Comparison of ENCODE assay signal across 8 cellular contexts in genomic region chr6:136921521-136921935, GRCh38. TPM values are rescaled to one million over a fixed set of nuclear protein-coding genes. Genes with fewer than 3 reads are reported as not detected.
DNase-seq lines count a peak whose midpoint lies in the region; ATAC-seq and TF ChIP-seq lines count a peak whose summit lies in the region.

No MANE protein-coding gene starts in this region.

- peak; percentile 9 for DNase-seq in stimulated activated CD4-positive, alpha-beta T cell treated with anti-CD3 and anti-CD28 coated beads, Interleukin-4, amount 100 ng/mL, for 1 hour
- no peak for DNase-seq in stimulated activated CD4-positive, alpha-beta T cell treated with anti-CD3 and anti-CD28 coated beads, Interleukin-12 subunit alpha, Interleukin-12 subunit beta, amount 100 ng/mL, for 4 hours
- no peak for DNase-seq in T-helper 2 cell treated with Interferon-gamma antibody and Interleukin-4, amounts not matched to agents 5 μg/mL and 100 μg/mL, for 36 hours (ENCODE audit: low spot score)
- DNase-seq in fibroblast of lung (ENCODE audit: low read depth in 2 of 2) (no peak), neuronal stem cell (ENCODE audit: low spot score) (peak; percentile 15), midbrain (lab: John Stamatoyannopoulos, UW) (no peak)
- DNase-seq in stimulated activated naive CD4-positive, alpha-beta T cell treated with Interleukin-2 at 50 U/mL for 16 hours (lab: John Stamatoyannopoulos, UW), result no peak

- no peak overlapping the region for H2BK120ac ChIP-seq in neuronal stem cell (ENCODE audit: low read depth, low read length)

- peaks cover 55% of the 10 kb centered on the region for H3K27me3 Mint-ChIP-seq in T-helper 2 cell treated with Interferon-gamma antibody and Interleukin-4, amounts not matched to agents 5 μg/mL and 100 μg/mL, for 36 hours (ENCODE audit: low read depth)

- H3K79me1 ChIP-seq in neuronal stem cell (ENCODE audit: low read depth, low read length), result peaks cover 4% of the 10 kb centered on the region

- no peak overlapping the region for H4K8ac ChIP-seq in neuronal stem cell (ENCODE audit: low read depth, low read length)

- H3K27me3 ChIP-seq in fibroblast of lung (ENCODE audit: control insufficient read depth, insufficient read depth, low read length), result peaks cover 33% of the 10 kb centered on the region
- peaks cover 19 to 67% (median 51%) of the 10 kb centered on the region in 3 experiments for H3K27me3 ChIP-seq in neuronal stem cell (ENCODE audit: control insufficient read depth in 3 of 3, insufficient read depth in 3 of 3, low read depth in 1 of 3, low read length in 3 of 3)

- no peaks in the 10 kb centered on the region for H3K36me3 Mint-ChIP-seq in T-helper 2 cell treated with Interferon-gamma antibody and Interleukin-4, amounts not matched to agents 5 μg/mL and 100 μg/mL, for 36 hours (ENCODE audit: low read depth)

- H3K27ac Mint-ChIP-seq in T-helper 2 cell treated with Interferon-gamma antibody and Interleukin-4, amounts not matched to agents 5 μg/mL and 100 μg/mL, for 36 hours, result no peak overlapping the region

- H3K9ac ChIP-seq in fibroblast of lung (ENCODE audit: insufficient read depth, low read length), result no peak overlapping the region
- peak overlapping the region; percentile 70 for H3K9ac ChIP-seq in neuronal stem cell (ENCODE audit: low read depth, low read length, poor library complexity)

- ATAC-seq in GM19328 (IDR thresholded peaks at IDR 0.05; ENCODE audit: unreplicated experiment), result no peak

- H2AFZ ChIP-seq in fibroblast of lung (ENCODE audit: low read length) (peak overlapping the region; percentile 33), neuronal stem cell (ENCODE audit: low read length) (peak overlapping the region; percentile 99)

- H3K9me3 ChIP-seq in fibroblast of lung (ENCODE audit: control insufficient read depth, insufficient read depth, low read depth, low read length), result no peaks in the 10 kb centered on the region
- peaks cover 0 to 2% of the 10 kb centered on the region in 2 donors for H3K9me3 ChIP-seq in neuronal stem cell (replicated peaks in 1 of 2; ENCODE audit: control insufficient read depth in 2 of 2, insufficient read depth in 1 of 2, low read depth in 1 of 2, low read length in 2 of 2)

- H2AK5ac ChIP-seq in neuronal stem cell (ENCODE audit: low read depth, low read length), result no peak overlapping the region

- H3K9me3 Mint-ChIP-seq in T-helper 2 cell treated with Interferon-gamma antibody and Interleukin-4, amounts not matched to agents 5 μg/mL and 100 μg/mL, for 36 hours, result no peaks in the 10 kb centered on the region

- H3K4me1 ChIP-seq in fibroblast of lung (ENCODE audit: control insufficient read depth, extremely low read depth, insufficient read depth, low read length) (peaks cover 5% of the 10 kb centered on the region), neuronal stem cell (ENCODE audit: control insufficient read depth in 2 of 2, insufficient read depth in 1 of 2, low read depth in 1 of 2, low read length in 2 of 2) (peaks cover 3 to 4% of the 10 kb centered on the region in 2 donors)

- H4K91ac ChIP-seq in neuronal stem cell (ENCODE audit: low read depth, low read length, poor library complexity), result no peak overlapping the region

- H2BK5ac ChIP-seq in neuronal stem cell (ENCODE audit: low read length), result peak overlapping the region; percentile 66

- H2BK15ac ChIP-seq in neuronal stem cell (ENCODE audit: low read length), result peak overlapping the region; percentile 26

- H3K4me1 Mint-ChIP-seq in T-helper 2 cell treated with Interferon-gamma antibody and Interleukin-4, amounts not matched to agents 5 μg/mL and 100 μg/mL, for 36 hours (ENCODE audit: low read depth), result peaks cover 19% of the 10 kb centered on the region

- H3K27ac ChIP-seq in fibroblast of lung (ENCODE audit: insufficient read depth, low read length) (no peak overlapping the region), neuronal stem cell (replicated peaks; ENCODE audit: low read length) (no peak overlapping the region)

- no CpG with 5 or more reads among the region's 47 CpGs for WGBS in neuronal stem cell (ENCODE audit: extremely low coverage in 2 of 2, insufficient read length in 2 of 2, insufficient replicate concordance in 1 of 2), 2 donors

- H2BK12ac ChIP-seq in neuronal stem cell (ENCODE audit: low read length), result no peak overlapping the region

- H3K4me2 ChIP-seq in fibroblast of lung (ENCODE audit: extremely low read depth, insufficient read depth, low read length), result peak overlapping the region; percentile 94
- peak overlapping the region; percentile 97 for H3K4me2 ChIP-seq in neuronal stem cell (ENCODE audit: insufficient read depth, low read length, poor library complexity, severe bottlenecking)

- H3K79me2 ChIP-seq in fibroblast of lung (ENCODE audit: control insufficient read depth, insufficient read depth, low read length), result no peaks in the 10 kb centered on the region

- peak overlapping the region; percentile 82 for H3K18ac ChIP-seq in neuronal stem cell (ENCODE audit: low read length)

- peak overlapping the region; percentile 38 for H3K14ac ChIP-seq in neuronal stem cell (ENCODE audit: low read length)

- no peak overlapping the region for H3K4ac ChIP-seq in neuronal stem cell (ENCODE audit: low read length)

- TF ChIP-seq CTCF in fibroblast of lung (conservative IDR thresholded peaks at IDR 0.05 in 1 of 2, IDR thresholded peaks at IDR 0.05 in 1 of 2; ENCODE audit: low read depth in 1 of 2, low read length in 2 of 2), result no peak

- H3K36me3 ChIP-seq in fibroblast of lung (ENCODE audit: control insufficient read depth, insufficient read depth, low read length) (no peaks in the 10 kb centered on the region), neuronal stem cell (replicated peaks in 1 of 2; ENCODE audit: control insufficient read depth in 2 of 2, insufficient read depth in 2 of 2, low read length in 2 of 2) (no peaks in the 10 kb centered on the region)

- no peaks in the 10 kb centered on the region for H4K20me1 ChIP-seq in fibroblast of lung (ENCODE audit: control insufficient read depth, extremely low read depth, insufficient read depth, low read length)

- peak overlapping the region; percentile 43 to 57 (median 51) for H3K4me3 ChIP-seq in fibroblast of lung (replicated peaks in 1 of 4; ENCODE audit: control extremely low read depth in 1 of 4, insufficient read depth in 1 of 4, low read depth in 3 of 4, low read length in 4 of 4)
- H3K4me3 ChIP-seq in neuronal stem cell (ENCODE audit: low read length in 2 of 2), result peak overlapping the region; percentile 50 to 79

- no peak overlapping the region for H3K23ac ChIP-seq in neuronal stem cell (ENCODE audit: low read depth, low read length, poor library complexity)

- H3K4me3 Mint-ChIP-seq in T-helper 2 cell treated with Interferon-gamma antibody and Interleukin-4, amounts not matched to agents 5 μg/mL and 100 μg/mL, for 36 hours, result peak overlapping the region; percentile 79

RNA-seq across cellular contexts. Expression of gene SLC35D3, which starts 0.6 kb away (rescaled TPM):
- not detected in 2 replicates for total RNA-seq in fibroblast of lung
- polyA plus RNA-seq in fibroblast of lung, result not detected in 2 replicates
- not detected in 2 replicates for polyA plus RNA-seq in fibroblast of lung (2012)
- polyA minus RNA-seq in fibroblast of lung (ENCODE audit: low replicate concordance), result not detected in 2 replicates
- 0.03 TPM for polyA plus RNA-seq in neuronal stem cell (2013, experiment 1 of 2)
- 0.01 TPM for polyA plus RNA-seq in neuronal stem cell (2013, experiment 2 of 2)

Comparison
In these comparisons a context has a peak if more than half of its experiments do, and no peak if none do; other contexts are left out.
1. DNase-seq: peak in stimulated activated CD4-positive, alpha-beta T cell treated with anti-CD3 and anti-CD28 coated beads, Interleukin-4, amount 100 ng/mL, for 1 hour (single experiment) and neuronal stem cell (single experiment); none in stimulated activated CD4-positive, alpha-beta T cell treated with anti-CD3 and anti-CD28 coated beads, Interleukin-12 subunit alpha, Interleukin-12 subunit beta, amount 100 ng/mL, for 4 hours (single experiment), T-helper 2 cell treated with Interferon-gamma antibody and Interleukin-4, amounts not matched to agents 5 μg/mL and 100 μg/mL, for 36 hours (single experiment), fibroblast of lung (0 of 2), midbrain (single experiment) and stimulated activated naive CD4-positive, alpha-beta T cell treated with Interleukin-2 at 50 U/mL for 16 hours (single experiment).